Comparison of ENCODE assay signal across 8 cellular contexts in genomic region chrX:12975999-12976558, GRCh38. TPM values are rescaled to one million over a fixed set of nuclear protein-coding genes. Genes with fewer than 3 reads are reported as not detected.
A peak's percentile ranks its signal among the peaks of the same experiment; 100 is the strongest.
DNase-seq lines count a peak whose midpoint lies in the region; ATAC-seq, FAIRE-seq and TF ChIP-seq lines count a peak whose summit lies in the region.

No MANE protein-coding gene starts in this region.

- no peaks in the 10 kb centered on the region for H3K27me3 ChIP-seq in bronchial epithelial cell (ENCODE audit: control insufficient read depth, insufficient read depth, low read length)

- peaks cover 3% of the 10 kb centered on the region for H3K36me3 ChIP-seq in bronchial epithelial cell (ENCODE audit: control insufficient read depth, insufficient read depth, low read length)

- H3K27ac Mint-ChIP-seq in stimulated activated effector memory CD8-positive, alpha-beta T cell treated with anti-CD3 and anti-CD28 coated beads, Interleukin-12 subunit alpha, Interleukin-12 subunit beta, amount 100 ng/mL, for 72 hours: peak overlapping the region; percentile 98

- H3K36me3 Mint-ChIP-seq in stimulated activated effector memory CD8-positive, alpha-beta T cell treated with anti-CD3 and anti-CD28 coated beads, Interleukin-12 subunit alpha, Interleukin-12 subunit beta, amount 100 ng/mL, for 72 hours: peaks cover 58% of the 10 kb centered on the region

- FAIRE-seq in bronchial epithelial cell (lab: Jason Lieb, UNC): no peak

- peak overlapping the region; percentile 80 for H3K4me3 ChIP-seq in AG09309 (ENCODE audit: control insufficient read depth, low read depth, low read length)
- H3K4me3 ChIP-seq in bronchial epithelial cell (ENCODE audit: low read depth, low read length): peak overlapping the region; percentile 86

- no peak for TF ChIP-seq CTCF in AG09309 (IDR thresholded peaks at IDR 0.05; ENCODE audit: control insufficient read depth, insufficient read depth, low read depth, low read length, missing control alignments)
- TF ChIP-seq CTCF in bronchial epithelial cell (IDR thresholded peaks at IDR 0.05; ENCODE audit: insufficient read depth, low read length, severe bottlenecking): no peak

- H3K9me3 Mint-ChIP-seq in stimulated activated effector memory CD8-positive, alpha-beta T cell treated with anti-CD3 and anti-CD28 coated beads, Interleukin-12 subunit alpha, Interleukin-12 subunit beta, amount 100 ng/mL, for 72 hours: no peaks in the 10 kb centered on the region

- peaks cover 25% of the 10 kb centered on the region for H3K4me1 Mint-ChIP-seq in stimulated activated effector memory CD8-positive, alpha-beta T cell treated with anti-CD3 and anti-CD28 coated beads, Interleukin-12 subunit alpha, Interleukin-12 subunit beta, amount 100 ng/mL, for 72 hours

- peak overlapping the region; percentile 87 for H3K4me3 Mint-ChIP-seq in stimulated activated effector memory CD8-positive, alpha-beta T cell treated with anti-CD3 and anti-CD28 coated beads, Interleukin-12 subunit alpha, Interleukin-12 subunit beta, amount 100 ng/mL, for 72 hours

- DNase-seq in AG09309 (ENCODE audit: low read depth): no peak
- DNase-seq in HCEC 1CT: peak; percentile 59
- DNase-seq in RPMI8226: peak; percentile 73
- no peak for DNase-seq in bronchial epithelial cell (ENCODE audit: low read depth)
- DNase-seq in islet precursor cell: peak; percentile 75
- DNase-seq in stimulated activated effector memory CD8-positive, alpha-beta T cell treated with anti-CD3 and anti-CD28 coated beads, Interleukin-12 subunit alpha, Interleukin-12 subunit beta, amount 100 ng/mL, for 72 hours (ENCODE audit: low spot score in 2 of 2): no peak
- no peak for DNase-seq in NCI-H187 treated with DMSO at 0.1 percent for 48 hours (lab: John Stamatoyannopoulos, UW)

- no peak for ATAC-seq in stimulated activated effector memory CD8-positive, alpha-beta T cell treated with anti-CD3 and anti-CD28 coated beads, Interleukin-12 subunit alpha, Interleukin-12 subunit beta, amount 100 ng/mL, for 72 hours
- ATAC-seq in GM18909 (IDR thresholded peaks at IDR 0.05; ENCODE audit: poor library complexity, unreplicated experiment): no peak

RNA-seq across cellular contexts. Expression of gene TMSB4X, which starts 1.2 kb away (rescaled TPM):
- 3,174 and 3,370 TPM in 2 replicates for total RNA-seq in bronchial epithelial cell

Comparison
In these comparisons a context has a peak if more than half of its experiments do, and no peak if none do; other contexts are left out.
1. DNase-seq: peak in HCEC 1CT (single experiment), RPMI8226 (single experiment) and islet precursor cell (single experiment); none in AG09309 (single experiment), bronchial epithelial cell (single experiment), stimulated activated effector memory CD8-positive, alpha-beta T cell treated with anti-CD3 and anti-CD28 coated beads, Interleukin-12 subunit alpha, Interleukin-12 subunit beta, amount 100 ng/mL, for 72 hours (0 of 2) and NCI-H187 treated with DMSO at 0.1 percent for 48 hours (single experiment).